Comparison of ENCODE assay signal across 8 cellular contexts in the genomic region with DNA sequence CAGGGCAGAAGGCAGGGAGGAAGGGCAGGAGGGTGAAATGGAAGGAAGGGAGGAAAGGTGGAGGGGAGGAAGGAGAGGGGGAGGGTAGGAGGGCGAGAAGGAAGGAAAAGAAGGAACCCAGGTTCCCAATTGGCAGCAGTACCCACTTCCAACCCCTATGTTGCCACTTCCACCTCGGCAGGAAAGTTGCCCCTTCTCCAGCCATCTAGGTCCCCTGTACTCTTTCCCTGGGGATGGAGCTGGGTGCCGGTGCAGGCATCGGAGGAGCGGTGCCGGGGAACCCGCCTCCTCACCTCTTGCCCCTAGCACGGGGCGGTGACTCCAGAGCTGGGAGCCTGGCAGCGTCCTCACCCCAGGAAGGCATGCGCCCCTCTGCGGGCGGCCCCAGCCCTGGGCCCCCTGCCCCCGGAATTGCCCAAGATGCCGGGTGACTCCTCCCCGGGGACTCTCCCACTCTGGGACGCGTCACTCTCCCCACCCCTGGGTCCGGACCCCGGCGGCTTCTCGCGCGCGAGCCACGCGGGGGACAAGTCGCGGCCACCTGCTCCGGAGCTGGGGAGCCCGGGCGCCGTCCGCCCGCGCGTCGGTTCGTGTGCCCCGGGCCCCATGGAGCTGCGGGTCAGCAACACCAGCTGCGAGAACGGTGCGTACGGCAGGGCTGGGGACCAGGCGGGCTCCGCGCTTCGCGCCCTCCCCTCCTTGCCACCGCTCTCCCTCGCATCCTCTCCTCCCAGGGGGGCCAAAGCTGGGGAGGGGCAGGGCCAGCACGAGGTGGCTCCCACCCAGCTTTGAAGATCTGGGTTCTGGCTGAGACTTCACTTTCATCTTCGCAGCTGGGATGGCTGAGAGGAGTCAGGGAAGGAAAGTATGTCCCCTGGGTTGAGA. TPM values are rescaled to one million over a fixed set of nuclear protein-coding genes. Genes with fewer than 3 reads are reported as not detected.
DNase-seq lines count a peak whose midpoint lies in the region; ATAC-seq and TF ChIP-seq lines count a peak whose summit lies in the region.

TSS of gene NIPAL4 (plus strand) at position 499 of the 885 bp plus-strand sequence. CDS start at position 607, 108 bp downstream.

- H3K27me3 Mint-ChIP-seq in type B pancreatic cell = peaks cover 70% of the 10 kb centered on the region

- H3K18ac ChIP-seq in neuronal stem cell (ENCODE audit: low read length) = peak within 1 kb of the TSS; percentile 88

- H3K4me1 Mint-ChIP-seq in type B pancreatic cell (ENCODE audit: unreplicated experiment) = peaks cover 18% of the 10 kb centered on the region

- peak within 1 kb of the TSS; percentile 92 for H3K4me2 ChIP-seq in neuronal stem cell (ENCODE audit: insufficient read depth, low read length, poor library complexity, severe bottlenecking)

- ATAC-seq in HG02678 (IDR thresholded peaks at IDR 0.05; ENCODE audit: unreplicated experiment) = no peak
- ATAC-seq in HG03196 (IDR thresholded peaks at IDR 0.05; ENCODE audit: unreplicated experiment) = no peak

- no peak within 1 kb of the TSS for H3K27ac Mint-ChIP-seq in type B pancreatic cell

- H3K4ac ChIP-seq in neuronal stem cell (ENCODE audit: low read length) = no peak within 1 kb of the TSS

- no peak within 1 kb of the TSS for H3K14ac ChIP-seq in neuronal stem cell (ENCODE audit: low read length)

- no peak within 1 kb of the TSS for H2BK120ac ChIP-seq in neuronal stem cell (ENCODE audit: low read depth, low read length)

- no peak within 1 kb of the TSS for H2BK5ac ChIP-seq in neuronal stem cell (ENCODE audit: low read length)

- H3K9me3 Mint-ChIP-seq in type B pancreatic cell = no peaks in the 10 kb centered on the region

- H3K27me3 ChIP-seq in HUES6 (ENCODE audit: control insufficient read depth, insufficient read depth, low read length) (peaks cover 50% of the 10 kb centered on the region), neuronal stem cell (ENCODE audit: control insufficient read depth in 3 of 3, insufficient read depth in 3 of 3, low read depth in 1 of 3, low read length in 3 of 3) (peaks cover 0 to 63% (median 32%) of the 10 kb centered on the region in 3 experiments)

- H3K4me3 Mint-ChIP-seq in type B pancreatic cell = peak within 1 kb of the TSS; percentile 69

- no peak within 1 kb of the TSS for H2BK12ac ChIP-seq in neuronal stem cell (ENCODE audit: low read length)

- no peak within 1 kb of the TSS for H4K91ac ChIP-seq in neuronal stem cell (ENCODE audit: low read depth, low read length, poor library complexity)

- no peak within 1 kb of the TSS for H3K27ac ChIP-seq in HUES6 (ENCODE audit: low read depth, low read length)
- H3K27ac ChIP-seq in neuronal stem cell (replicated peaks; ENCODE audit: low read length) = no peak within 1 kb of the TSS

- H3K4me1 ChIP-seq in HUES6 (ENCODE audit: control insufficient read depth, insufficient read depth, low read length) (peaks cover 37% of the 10 kb centered on the region; the same call in 1 of the 2 replicates), neuronal stem cell (ENCODE audit: control insufficient read depth in 2 of 2, insufficient read depth in 1 of 2, low read depth in 1 of 2, low read length in 2 of 2) (peaks cover 12 to 15% of the 10 kb centered on the region in 2 donors)

- H4K8ac ChIP-seq in neuronal stem cell (ENCODE audit: low read depth, low read length) = no peak within 1 kb of the TSS

- H3K23ac ChIP-seq in neuronal stem cell (ENCODE audit: low read depth, low read length, poor library complexity) = no peak within 1 kb of the TSS

- H3K36me3 Mint-ChIP-seq in type B pancreatic cell = no peaks in the 10 kb centered on the region

- H3K4me3 ChIP-seq in HUES6 (ENCODE audit: low read depth, low read length) = peak within 1 kb of the TSS; percentile 71
- H3K4me3 ChIP-seq in foreskin fibroblast (ENCODE audit: low read depth in 1 of 2, low read length in 2 of 2) = peak within 1 kb of the TSS; percentile 43 to 46
- H3K4me3 ChIP-seq in neuronal stem cell (ENCODE audit: low read length in 2 of 2) = peak within 1 kb of the TSS in 1 of 2 donors; percentile 71

- H3K9me3 ChIP-seq in HUES6 (ENCODE audit: control insufficient read depth, insufficient read depth, low read depth, low read length) (no peaks in the 10 kb centered on the region), neuronal stem cell (replicated peaks in 1 of 2; ENCODE audit: control insufficient read depth in 2 of 2, insufficient read depth in 1 of 2, low read depth in 1 of 2, low read length in 2 of 2) (no peaks in the 10 kb centered on the region)

- H2AFZ ChIP-seq in neuronal stem cell (ENCODE audit: low read length) = peak within 1 kb of the TSS; percentile 84

- TF ChIP-seq CTCF in foreskin fibroblast (IDR thresholded peaks at IDR 0.05; ENCODE audit: low read depth, low read length) = no peak
- no peak for TF ChIP-seq CTCF in type B pancreatic cell (conservative IDR thresholded peaks at IDR 0.05)

- peak; percentile 75 for DNase-seq in activated CD8-positive, alpha-beta memory T cell treated with anti-CD3 and anti-CD28 coated beads, Interleukin-2, amount 50 U/mL, for 48 hours
- peak in 1 of 2 donors; percentile 29 for DNase-seq in foreskin fibroblast
- no peak for DNase-seq in neuronal stem cell (ENCODE audit: low spot score)
- DNase-seq in type B pancreatic cell (ENCODE audit: extremely low spot score, unreplicated experiment) = no peak
- DNase-seq in DMS153 treated with DMSO at 0.1 percent for 48 hours (lab: John Stamatoyannopoulos, UW; ENCODE audit: unreplicated experiment) = no peak

- H3K36me3 ChIP-seq in HUES6 (ENCODE audit: control insufficient read depth, insufficient read depth, low read length) (no peaks in the 10 kb centered on the region), neuronal stem cell (replicated peaks in 1 of 2; ENCODE audit: control insufficient read depth in 2 of 2, insufficient read depth in 2 of 2, low read length in 2 of 2) (no peaks in the 10 kb centered on the region)

- H2AK5ac ChIP-seq in neuronal stem cell (ENCODE audit: low read depth, low read length) = peak within 1 kb of the TSS; percentile 24

- H3K9ac ChIP-seq in HUES6 (ENCODE audit: low read length) (peak within 1 kb of the TSS; percentile 34), neuronal stem cell (ENCODE audit: low read depth, low read length, poor library complexity) (no peak within 1 kb of the TSS)

- no peaks in the 10 kb centered on the region for H3K79me1 ChIP-seq in neuronal stem cell (ENCODE audit: low read depth, low read length)

- no peak within 1 kb of the TSS for H2BK15ac ChIP-seq in neuronal stem cell (ENCODE audit: low read length)

- WGBS in neuronal stem cell (ENCODE audit: extremely low coverage in 2 of 2, insufficient read length in 2 of 2, insufficient replicate concordance in 1 of 2), 2 donors = no CpG with 5 or more reads among the region's 54 CpGs

RNA-seq across cellular contexts. Expression of gene NIPAL4, which starts in this region (rescaled TPM):
- polyA plus RNA-seq in neuronal stem cell (2013, experiment 1 of 2) = 0.15 TPM
- polyA plus RNA-seq in neuronal stem cell (2013, experiment 2 of 2) = 0.14 TPM
- 0.46 and 0.59 TPM in 2 replicates for total RNA-seq in type B pancreatic cell (ENCODE audit: low replicate concordance)
